In genomic region chr3:123678108-123678511, GRCh38 we compare ENCODE assay signal across 14 cellular contexts.
DNase-seq lines count a peak whose midpoint lies in the region; ATAC-seq and TF ChIP-seq lines count a peak whose summit lies in the region.
"Had no signal": no experiment of that assay in that cellular context is flagged by ENCODE, and none has a peak within 500 bp of the region (broad histone marks: within the 10 kb centered on the region; RNA-seq: fewer than 3 reads in every experiment).

No MANE protein-coding gene starts in this region.

- no peaks in the 10 kb centered on the region for H3K27me3 Mint-ChIP-seq in mesothelial cell of epicardium (ENCODE audit: low read depth)

- peaks cover 42% of the 10 kb centered on the region for H3K4me1 Mint-ChIP-seq in mesothelial cell of epicardium
- H3K4me1 Mint-ChIP-seq: CD8-positive, alpha-beta memory T cell had no signal

- no peaks in the 10 kb centered on the region for H3K9me3 Mint-ChIP-seq in mesothelial cell of epicardium
- H3K9me3 Mint-ChIP-seq: CD8-positive, alpha-beta memory T cell had no signal

- peak; percentile 38 for ATAC-seq in body of pancreas

- TF ChIP-seq CTCF in body of pancreas (IDR thresholded peaks at IDR 0.05), result no peak
- TF ChIP-seq CTCF in mesothelial cell of epicardium (IDR thresholded peaks at IDR 0.05; ENCODE audit: unreplicated experiment), result no peak

- WGBS in body of pancreas, 2 donors, result 57 to 66% methylated on average over 8 of the region's 8 CpGs

- DNase-seq in AG08395 (ENCODE audit: low spot score) (peak; percentile 90), HS-27A (ENCODE audit: low read depth) (peak; percentile 77), body of pancreas (peak in 1 of 4 donors; percentile 37), mesothelial cell of epicardium (ENCODE audit: low spot score in 2 of 2, unreplicated experiment in 2 of 2) (no peak), NCI-H1417 treated with DMSO at 0.1 percent for 48 hours (lab: John Stamatoyannopoulos, UW) (no peak), G401 (ENCODE audit: low spot score) (no peak), HuH-7 (ENCODE audit: low spot score) (no peak)
- no peak for DNase-seq in stimulated activated CD4-positive, alpha-beta T cell treated with anti-CD3 and anti-CD28 coated beads, Interleukin-4, amount 100 ng/mL, for 24 hours
- DNase-seq: CD8-positive, alpha-beta memory T cell; heart right ventricle; NCI-H1694 treated with DMSO at 0.1 percent for 48 hours; SHP77 treated with DMSO at 0.1 percent for 48 hours had no signal

- no peaks in the 10 kb centered on the region for H3K36me3 ChIP-seq in body of pancreas (replicated peaks in 1 of 2; ENCODE audit: insufficient read depth in 1 of 2, low read depth in 2 of 2)
- H3K36me3 ChIP-seq: cardiac muscle cell, heart right ventricle had no signal

- no peak overlapping the region for H3K4me3 ChIP-seq in body of pancreas
- H3K4me3 ChIP-seq: cardiac muscle cell, heart right ventricle had no signal

- H3K27ac Mint-ChIP-seq in mesothelial cell of epicardium, result peak overlapping the region; percentile 27
- H3K27ac Mint-ChIP-seq: CD8-positive, alpha-beta memory T cell had no signal

- no peak for TF ChIP-seq POLR2A in body of pancreas (IDR thresholded peaks at IDR 0.05)

- H3K27me3 ChIP-seq in body of pancreas, result no peaks in the 10 kb centered on the region
- H3K27me3 ChIP-seq: heart right ventricle had no signal

- intact Hi-C loops in body of pancreas (cut with DNase I), result no loop called here

- H3K36me3 Mint-ChIP-seq in mesothelial cell of epicardium, result no peaks in the 10 kb centered on the region
- H3K36me3 Mint-ChIP-seq: CD8-positive, alpha-beta memory T cell had no signal

- H3K4me3 Mint-ChIP-seq in mesothelial cell of epicardium, result peak overlapping the region; percentile 4
- H3K4me3 Mint-ChIP-seq: CD8-positive, alpha-beta memory T cell had no signal

- no peaks in the 10 kb centered on the region for H3K4me1 ChIP-seq in body of pancreas

- in situ Hi-C loops in G401 (cut with HindIII; ENCODE audit: low sequenced_read_pairs), result no loop called here

- H3K27ac ChIP-seq in body of pancreas, result no peak overlapping the region
- H3K27ac ChIP-seq: cardiac muscle cell, heart right ventricle, HL-60 had no signal

- no peaks in the 10 kb centered on the region for H3K9me3 ChIP-seq in body of pancreas
- H3K9me3 ChIP-seq: heart right ventricle had no signal

Comparison
In these comparisons a context has a peak if more than half of its experiments do, and no peak if none do; other contexts are left out.
1. DNase-seq: peak in AG08395 (single experiment) and HS-27A (single experiment); none in mesothelial cell of epicardium (0 of 2), NCI-H1417 treated with DMSO at 0.1 percent for 48 hours (single experiment), G401 (single experiment), HuH-7 (single experiment) and stimulated activated CD4-positive, alpha-beta T cell treated with anti-CD3 and anti-CD28 coated beads, Interleukin-4, amount 100 ng/mL, for 24 hours (single experiment).